Comparison of ENCODE assay signal across 10 cellular contexts in the genomic region with DNA sequence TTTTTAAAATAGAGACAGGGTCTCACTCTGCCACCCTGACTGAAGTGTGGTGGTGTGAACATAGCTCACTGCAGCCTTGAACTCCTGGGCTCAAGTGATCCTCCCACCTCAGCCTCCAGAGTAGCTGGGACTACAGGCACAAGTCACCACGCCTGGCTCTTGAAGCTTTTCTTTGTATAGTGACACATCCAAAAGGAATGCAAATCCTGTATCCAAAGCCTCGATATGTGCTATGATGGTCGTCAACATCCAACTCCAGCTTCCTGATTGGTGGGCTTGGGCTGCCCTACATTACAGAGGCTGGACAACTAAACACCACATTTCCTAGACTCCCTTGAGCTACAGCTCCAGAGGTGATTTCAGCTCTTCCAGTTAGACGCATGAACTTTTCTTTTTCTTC.
DNase-seq lines count a peak whose midpoint lies in the region; ATAC-seq, FAIRE-seq and TF ChIP-seq lines count a peak whose summit lies in the region.
"Had no signal": no experiment of that assay in that cellular context is flagged by ENCODE, and none has a peak within 500 bp of the region (broad histone marks: within the 10 kb centered on the region; RNA-seq: fewer than 3 reads in every experiment).

No MANE protein-coding gene starts in this region.

- ATAC-seq in A549 = peak; percentile 54 to 93; a peak in 5 of 6 replicates
- peak; percentile 79 for ATAC-seq in SK-N-SH treated with all-trans-retinoic acid at 6 μM for 48 hours
- peak; percentile 73 for ATAC-seq in foreskin keratinocyte
- no peak for ATAC-seq in HG03565 (IDR thresholded peaks at IDR 0.05; ENCODE audit: unreplicated experiment)
- no peak for ATAC-seq in GM18519 (IDR thresholded peaks at IDR 0.05; ENCODE audit: low FRiP score, unreplicated experiment)

- no peak for FAIRE-seq in A549 (lab: Jason Lieb, UNC)
- FAIRE-seq: kidney had no signal

- no peak overlapping the region for H3K4me2 ChIP-seq in A549

- POLR2A ChIA-PET in A549 (lab: Yijun Ruan, JAX) = no interaction called here

- DNase-seq in A549 (ENCODE audit: low read depth in 1 of 2, low spot score in 1 of 2) (peak; percentile 10 to 71), EL (peak; percentile 91), foreskin keratinocyte (peak; percentile 24 to 43), epidermal melanocyte (ENCODE audit: insufficient read length, low spot score) (no peak), NCI-H1436 treated with DMSO at 0.1 percent for 48 hours (lab: John Stamatoyannopoulos, UW) (no peak)
- DNase-seq: kidney, NCI-H345 had no signal

- H3K4me3 ChIP-seq in A549 = no peak overlapping the region

- WGBS in A549 (ENCODE audit: missing lambda C conversion rate) = 20% methylated on average over 4 of the region's 4 CpGs

- TF ChIP-seq RAD21 in A549 (conservative IDR thresholded peaks at IDR 0.05 in 1 of 2, IDR thresholded peaks at IDR 0.05 in 1 of 2) = no peak

- H3K4me1 ChIP-seq in A549 = 0 out of 3 replicates have a peak, but pooled peaks cover 3% of the 10 kb centered on the region
- H3K4me1 ChIP-seq in foreskin keratinocyte = no peaks in the 10 kb centered on the region

- H3K27ac ChIP-seq in A549 (no peak overlapping the region), foreskin keratinocyte (no peak overlapping the region)

- no peak for TF ChIP-seq POLR2A in A549 (IDR thresholded peaks at IDR 0.05; ENCODE audit: low read length)

- TF ChIP-seq EP300 in A549 (IDR thresholded peaks at IDR 0.05) = no peak

- H3K9me3 ChIP-seq in A549 = peaks cover 3% of the 10 kb centered on the region; the same call in 1 of the 3 replicates

- TF ChIP-seq CTCF in A549 (IDR thresholded peaks at IDR 0.05) (no peak), foreskin keratinocyte (conservative IDR thresholded peaks at IDR 0.05) (no peak)

- no peaks in the 10 kb centered on the region for H3K27me3 ChIP-seq in foreskin keratinocyte

- CTCF ChIA-PET in A549 (lab: Yijun Ruan, JAX) = interaction anchor here (1.5 kb wide), 1 partner anchor 14 kb away, joined by 3 read pairs; no protein-coding TSS in a partner anchor

TF ChIP-seq in A549, 52 proteins besides CTCF, POLR2A, EP300 and RAD21:
- no peak for TF ChIP-seq FOSB (CRISPR knock-in tag; IDR thresholded peaks at IDR 0.05)
- TF ChIP-seq CBX2 (IDR thresholded peaks at IDR 0.05; ENCODE audit: borderline replicate concordance, low read depth) = no peak
- TF ChIP-seq SREBF2 (IDR thresholded peaks at IDR 0.05) = no peak
- no peak for TF ChIP-seq MAFK (IDR thresholded peaks at IDR 0.05; ENCODE audit: partially characterized antibody)
TF ChIP-seq in A549: peak in this region for 0.

TF ChIP-seq in SK-N-SH treated with all-trans-retinoic acid at 6 μM for 48 hours, 23 proteins besides CTCF, POLR2A, EP300 and RAD21:
- TF ChIP-seq TCF4 (CRISPR knock-in tag; IDR thresholded peaks at IDR 0.05; ENCODE audit: borderline replicate concordance) (no peak), PPARA (CRISPR knock-in tag; IDR thresholded peaks at IDR 0.05; ENCODE audit: borderline replicate concordance) (no peak), ZNF70 (CRISPR knock-in tag; IDR thresholded peaks at IDR 0.05) (no peak), TOX (CRISPR knock-in tag; IDR thresholded peaks at IDR 0.05; ENCODE audit: borderline replicate concordance) (no peak), ZFP30 (CRISPR knock-in tag; IDR thresholded peaks at IDR 0.05) (no peak), RARB (CRISPR knock-in tag; IDR thresholded peaks at IDR 0.05) (no peak), ZNF565 (CRISPR knock-in tag; conservative IDR thresholded peaks at IDR 0.05; ENCODE audit: low read depth) (no peak), ZNF8 (CRISPR knock-in tag; IDR thresholded peaks at IDR 0.05) (no peak), SNAI2 (CRISPR knock-in tag; IDR thresholded peaks at IDR 0.05) (no peak), CSDC2 (CRISPR knock-in tag; IDR thresholded peaks at IDR 0.05) (no peak), ISL1 (CRISPR knock-in tag; IDR thresholded peaks at IDR 0.05) (no peak)
- TF ChIP-seq, protein P1, sequence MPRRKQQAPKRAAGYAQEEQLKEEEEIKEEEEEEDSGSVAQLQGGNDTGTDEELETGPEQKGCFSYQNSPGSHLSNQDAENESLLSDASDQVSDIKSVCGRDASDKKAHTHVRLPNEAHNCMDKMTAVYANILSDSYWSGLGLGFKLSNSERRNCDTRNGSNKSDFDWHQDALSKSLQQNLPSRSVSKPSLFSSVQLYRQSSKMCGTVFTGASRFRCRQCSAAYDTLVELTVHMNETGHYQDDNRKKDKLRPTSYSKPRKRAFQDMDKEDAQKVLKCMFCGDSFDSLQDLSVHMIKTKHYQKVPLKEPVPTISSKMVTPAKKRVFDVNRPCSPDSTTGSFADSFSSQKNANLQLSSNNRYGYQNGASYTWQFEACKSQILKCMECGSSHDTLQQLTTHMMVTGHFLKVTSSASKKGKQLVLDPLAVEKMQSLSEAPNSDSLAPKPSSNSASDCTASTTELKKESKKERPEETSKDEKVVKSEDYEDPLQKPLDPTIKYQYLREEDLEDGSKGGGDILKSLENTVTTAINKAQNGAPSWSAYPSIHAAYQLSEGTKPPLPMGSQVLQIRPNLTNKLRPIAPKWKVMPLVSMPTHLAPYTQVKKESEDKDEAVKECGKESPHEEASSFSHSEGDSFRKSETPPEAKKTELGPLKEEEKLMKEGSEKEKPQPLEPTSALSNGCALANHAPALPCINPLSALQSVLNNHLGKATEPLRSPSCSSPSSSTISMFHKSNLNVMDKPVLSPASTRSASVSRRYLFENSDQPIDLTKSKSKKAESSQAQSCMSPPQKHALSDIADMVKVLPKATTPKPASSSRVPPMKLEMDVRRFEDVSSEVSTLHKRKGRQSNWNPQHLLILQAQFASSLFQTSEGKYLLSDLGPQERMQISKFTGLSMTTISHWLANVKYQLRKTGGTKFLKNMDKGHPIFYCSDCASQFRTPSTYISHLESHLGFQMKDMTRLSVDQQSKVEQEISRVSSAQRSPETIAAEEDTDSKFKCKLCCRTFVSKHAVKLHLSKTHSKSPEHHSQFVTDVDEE (CRISPR knock-in tag; IDR thresholded peaks at IDR 0.05) = no peak
- TF ChIP-seq, protein P2, sequence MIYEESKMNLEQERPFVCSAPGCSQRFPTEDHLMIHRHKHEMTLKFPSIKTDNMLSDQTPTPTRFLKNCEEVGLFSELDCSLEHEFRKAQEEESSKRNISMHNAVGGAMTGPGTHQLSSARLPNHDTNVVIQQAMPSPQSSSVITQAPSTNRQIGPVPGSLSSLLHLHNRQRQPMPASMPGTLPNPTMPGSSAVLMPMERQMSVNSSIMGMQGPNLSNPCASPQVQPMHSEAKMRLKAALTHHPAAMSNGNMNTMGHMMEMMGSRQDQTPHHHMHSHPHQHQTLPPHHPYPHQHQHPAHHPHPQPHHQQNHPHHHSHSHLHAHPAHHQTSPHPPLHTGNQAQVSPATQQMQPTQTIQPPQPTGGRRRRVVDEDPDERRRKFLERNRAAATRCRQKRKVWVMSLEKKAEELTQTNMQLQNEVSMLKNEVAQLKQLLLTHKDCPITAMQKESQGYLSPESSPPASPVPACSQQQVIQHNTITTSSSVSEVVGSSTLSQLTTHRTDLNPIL (CRISPR knock-in tag; IDR thresholded peaks at IDR 0.05; ENCODE audit: low read depth) = no peak
- TF ChIP-seq, protein P3, sequence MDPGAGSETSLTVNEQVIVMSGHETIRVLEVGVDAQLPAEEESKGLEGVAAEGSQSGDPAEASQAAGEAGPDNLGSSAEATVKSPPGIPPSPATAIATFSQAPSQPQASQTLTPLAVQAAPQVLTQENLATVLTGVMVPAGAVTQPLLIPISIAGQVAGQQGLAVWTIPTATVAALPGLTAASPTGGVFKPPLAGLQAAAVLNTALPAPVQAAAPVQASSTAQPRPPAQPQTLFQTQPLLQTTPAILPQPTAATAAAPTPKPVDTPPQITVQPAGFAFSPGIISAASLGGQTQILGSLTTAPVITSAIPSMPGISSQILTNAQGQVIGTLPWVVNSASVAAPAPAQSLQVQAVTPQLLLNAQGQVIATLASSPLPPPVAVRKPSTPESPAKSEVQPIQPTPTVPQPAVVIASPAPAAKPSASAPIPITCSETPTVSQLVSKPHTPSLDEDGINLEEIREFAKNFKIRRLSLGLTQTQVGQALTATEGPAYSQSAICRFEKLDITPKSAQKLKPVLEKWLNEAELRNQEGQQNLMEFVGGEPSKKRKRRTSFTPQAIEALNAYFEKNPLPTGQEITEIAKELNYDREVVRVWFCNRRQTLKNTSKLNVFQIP (CRISPR knock-in tag; IDR thresholded peaks at IDR 0.05; ENCODE audit: borderline replicate concordance, low read depth) = no peak

Comparison
In these comparisons a context has a peak if more than half of its experiments do, and no peak if none do; other contexts are left out.
1. ATAC-seq: peak in A549 (2 of 2), SK-N-SH treated with all-trans-retinoic acid at 6 μM for 48 hours (single experiment) and foreskin keratinocyte (single experiment); none in HG03565 (single experiment) and GM18519 (single experiment).
2. DNase-seq: peak in A549 (2 of 2), EL (single experiment) and foreskin keratinocyte (2 of 2); none in epidermal melanocyte (single experiment) and NCI-H1436 treated with DMSO at 0.1 percent for 48 hours (single experiment).